ENCODE assay signal across 7 cellular contexts in the genomic region with DNA sequence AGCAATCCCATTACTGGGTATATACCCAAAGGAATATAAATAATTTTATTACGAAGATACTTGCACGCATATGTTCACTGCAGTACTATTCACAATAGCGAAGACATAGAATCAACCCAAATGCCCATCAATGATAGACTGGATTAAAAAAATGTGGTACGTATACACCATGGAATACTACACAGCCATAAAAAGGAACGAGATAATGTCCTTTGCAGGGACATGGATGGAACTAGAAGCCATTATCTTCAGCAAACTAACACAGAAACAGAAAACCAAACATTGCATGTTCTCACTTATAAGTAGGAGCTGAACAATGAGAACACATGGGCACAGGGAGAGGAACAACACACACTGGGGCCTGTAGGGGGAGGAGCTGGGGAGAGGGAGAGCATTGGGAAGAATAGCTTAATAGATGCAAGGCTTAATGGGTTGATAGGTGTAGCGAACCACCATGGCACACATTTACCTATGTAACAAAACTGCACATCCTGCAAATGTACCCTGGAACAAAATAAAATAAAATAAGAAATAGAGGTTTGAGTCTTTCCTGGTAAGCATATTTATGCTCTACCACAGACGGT. TPM values are rescaled to one million over a fixed set of nuclear protein-coding genes. Genes with fewer than 3 reads are reported as not detected.
DNase-seq lines count a peak whose midpoint lies in the region; FAIRE-seq and TF ChIP-seq lines count a peak whose summit lies in the region.
"Not testable (repeated sequence)": the region's sequence is repeated elsewhere in the genome, so short reads cannot be mapped to it uniquely, and the experiment has no call there.

No MANE protein-coding gene starts in this region.

- not testable (repeated sequence) for H3K27me3 Mint-ChIP-seq in activated naive CD4-positive, alpha-beta T cell treated with anti-CD3 and anti-CD28 coated beads for 36 hours (ENCODE audit: low read depth)

- not testable (repeated sequence) for H2BK12ac ChIP-seq in H1 (ENCODE audit: low read depth, low read length)

- not testable (repeated sequence) for H2BK120ac ChIP-seq in H1 (replicated peaks; ENCODE audit: low read depth, low read length)

- not testable (repeated sequence) for H2BK20ac ChIP-seq in H1 (ENCODE audit: low read length)

- not testable (repeated sequence) for TF ChIP-seq RAD21 in H1 (IDR thresholded peaks at IDR 0.05 in 1 of 2, conservative IDR thresholded peaks at IDR 0.05 in 1 of 2; ENCODE audit: low read depth in 2 of 2, low read length in 2 of 2)

- H3K9me2 ChIP-seq in SU-DHL-6 (replicated peaks; ENCODE audit: insufficient read depth, low read length): not testable (repeated sequence)

- DNase-seq in ELR (ENCODE audit: low read depth): peak; percentile 24
- DNase-seq in MG63; H1 (ENCODE audit: low read depth in 1 of 2, low spot score in 2 of 2); kidney; osteoblast (ENCODE audit: insufficient read length, low spot score, missing footprints): not testable (repeated sequence)
- DNase-seq in activated naive CD4-positive, alpha-beta T cell treated with anti-CD3 and anti-CD28 coated beads for 36 hours: peak; percentile 11

- not testable (repeated sequence) for H3K56ac ChIP-seq in H1 (replicated peaks; ENCODE audit: insufficient read length, low read depth, low read length)

- 97% methylated on average over 7 of the region's 7 CpGs; no CpG with 5 or more reads in 1 of the 2 experiments for WGBS in H1 (ENCODE audit: extremely low coverage in 1 of 2, insufficient coverage in 1 of 2, insufficient read length in 1 of 2, insufficient replicate concordance in 2 of 2, low coverage in 1 of 2, low lambda C conversion rate in 2 of 2, missing lambda C conversion rate in 1 of 2), 2 experiments

- not testable (repeated sequence) for H3K4me1 ChIP-seq in H1 (replicated peaks in 1 of 4; ENCODE audit: control insufficient read depth in 3 of 4, insufficient read depth in 4 of 4, low read length in 3 of 4); kidney (ENCODE audit: control insufficient read depth in 1 of 2, insufficient read depth in 1 of 2, low read depth in 1 of 2, low read length in 2 of 2)
- peaks cover 13% of the 10 kb centered on the region for H3K4me1 ChIP-seq in osteoblast (ENCODE audit: insufficient read depth, low read length)

- peak overlapping the region; percentile 98 for H3K4me3 Mint-ChIP-seq in activated naive CD4-positive, alpha-beta T cell treated with anti-CD3 and anti-CD28 coated beads for 36 hours

- H2BK5ac ChIP-seq in H1 (ENCODE audit: low read depth, low read length): not testable (repeated sequence)

- not testable (repeated sequence) for H3K18ac ChIP-seq in H1 (ENCODE audit: extremely low read depth, low read length)

- H2BK15ac ChIP-seq in H1 (ENCODE audit: low read length): not testable (repeated sequence)

- peak overlapping the region; percentile 100 for H2AFZ ChIP-seq in SU-DHL-6 (ENCODE audit: low read depth, low read length, severe bottlenecking)
- H2AFZ ChIP-seq in H1 (ENCODE audit: low read length): peak overlapping the region; percentile 96; the same call in 1 of the 2 replicates
- peak overlapping the region; percentile 99 for H2AFZ ChIP-seq in osteoblast (ENCODE audit: low read length)

- not testable (repeated sequence) for FAIRE-seq in H1 (lab: Jason Lieb, UNC); kidney (lab: Jason Lieb, UNC)

- H3K27ac ChIP-seq in SU-DHL-6 (ENCODE audit: low read depth, low read length); H1 (ENCODE audit: low read depth, low read length); kidney (ENCODE audit: low read depth in 2 of 2, low read length in 2 of 2); osteoblast (ENCODE audit: low read depth, low read length): not testable (repeated sequence)

- H3K4me3 ChIP-seq in MG63 (peak overlapping the region; percentile 72; the same call in 1 of the 2 replicates), H1 (ENCODE audit: extremely low read depth in 1 of 4, insufficient read depth in 2 of 4, low read depth in 3 of 4, low read length in 4 of 4) (peak overlapping the region in 1 of 4 experiments; percentile 92; a peak in 4 of 8 replicates), kidney (ENCODE audit: low read length in 2 of 2) (peak overlapping the region; percentile 95 to 99)
- not testable (repeated sequence) for H3K4me3 ChIP-seq in SU-DHL-6 (ENCODE audit: insufficient read depth, low read length, poor library complexity, severe bottlenecking); osteoblast (ENCODE audit: insufficient read depth, low read length)

- POLR2A ChIA-PET in H1 (lab: Charles Lee; ENCODE audit: partially characterized antibody): interaction anchor here (1.2 to 3.0 kb wide), 7 partner anchors 12 to 356 kb away, joined by 4 to 21 read pairs (median 4); a partner anchor contains a TSS

- H4K91ac ChIP-seq in H1 (replicated peaks; ENCODE audit: insufficient read length, low read length): not testable (repeated sequence)

- peaks cover 23% of the 10 kb centered on the region for H3K36me3 ChIP-seq in MG63
- H3K36me3 ChIP-seq in SU-DHL-6 (ENCODE audit: low read length): peaks cover 13% of the 10 kb centered on the region
- H3K36me3 ChIP-seq in H1 (ENCODE audit: control insufficient read depth in 2 of 4, insufficient read depth in 4 of 4, low read length in 3 of 4): peaks cover 5 to 19% (median 10%) of the 10 kb centered on the region in 4 experiments; a peak in 7 of 8 replicates
- H3K36me3 ChIP-seq in kidney (ENCODE audit: control insufficient read depth in 1 of 2, insufficient read depth in 2 of 2, low read length in 2 of 2): peaks cover 4 to 16% of the 10 kb centered on the region in 2 donors
- peaks cover 22% of the 10 kb centered on the region for H3K36me3 ChIP-seq in osteoblast (ENCODE audit: insufficient read depth, low read length)

- not testable (repeated sequence) for H3K23me2 ChIP-seq in H1 (ENCODE audit: low read depth, low read length)

- H3K4me1 Mint-ChIP-seq in activated naive CD4-positive, alpha-beta T cell treated with anti-CD3 and anti-CD28 coated beads for 36 hours (ENCODE audit: low read depth): peaks cover 37% of the 10 kb centered on the region

- H3K9ac ChIP-seq in SU-DHL-6 (ENCODE audit: low read length); H1 (replicated peaks in 1 of 4; ENCODE audit: extremely low read depth in 1 of 4, low read depth in 3 of 4, low read length in 3 of 4); kidney (ENCODE audit: low read length in 2 of 2): not testable (repeated sequence)

- H4K20me1 ChIP-seq in SU-DHL-6 (ENCODE audit: low read depth, low read length); H1 (replicated peaks in 1 of 2; ENCODE audit: control insufficient read depth in 1 of 2, insufficient read depth in 2 of 2, low read length in 2 of 2); osteoblast (ENCODE audit: insufficient read depth, low read length): not testable (repeated sequence)

- not testable (repeated sequence) for H3K79me1 ChIP-seq in H1 (ENCODE audit: low read depth, low read length)

- H3K4me2 ChIP-seq in SU-DHL-6 (ENCODE audit: low read depth, low read length, poor library complexity, severe bottlenecking): peak overlapping the region; percentile 74
- peak overlapping the region; percentile 59 to 73 for H3K4me2 ChIP-seq in H1 (ENCODE audit: insufficient read depth in 1 of 2, low read depth in 2 of 2, low read length in 2 of 2)
- H3K4me2 ChIP-seq in osteoblast (ENCODE audit: insufficient read depth, low read length): peak overlapping the region; percentile 92

- not testable (repeated sequence) for H3K23ac ChIP-seq in H1 (ENCODE audit: insufficient read length)

- TF ChIP-seq EP300 in H1 (IDR thresholded peaks at IDR 0.05; ENCODE audit: borderline replicate concordance in 1 of 2, low read depth in 2 of 2, low read length in 2 of 2): not testable (repeated sequence)

- H4K5ac ChIP-seq in H1 (ENCODE audit: insufficient read length, low read depth, low read length): not testable (repeated sequence)

- not testable (repeated sequence) for H3K27me3 ChIP-seq in MG63; SU-DHL-6 (ENCODE audit: low read length); H1 (replicated peaks in 1 of 4; ENCODE audit: control insufficient read depth in 3 of 4, extremely low read depth in 1 of 4, insufficient read depth in 3 of 4, low read length in 3 of 4); osteoblast (ENCODE audit: insufficient read depth, low read length)

- intact Hi-C loops in activated naive CD4-positive, alpha-beta T cell treated with anti-CD3 and anti-CD28 coated beads for 36 hours (cut with micrococcal nuclease): loop anchor here (1.0 to 5.0 kb wide), 6 partner anchors 21 to 354 kb away; a partner anchor contains a TSS
- intact Hi-C loops in kidney (cut with DNase I): not testable (repeated sequence)

- H3K4ac ChIP-seq in H1 (replicated peaks; ENCODE audit: insufficient read length, low read depth, low read length): peak overlapping the region; percentile 15

- not testable (repeated sequence) for H2AK5ac ChIP-seq in H1 (ENCODE audit: low read depth, low read length)

- not testable (repeated sequence) for H3K14ac ChIP-seq in H1 (ENCODE audit: insufficient read length)

- H3K79me2 ChIP-seq in SU-DHL-6 (ENCODE audit: insufficient read depth, low read length) (peaks cover 26% of the 10 kb centered on the region), H1 (ENCODE audit: control insufficient read depth in 1 of 2, insufficient read depth in 2 of 2, low read length in 2 of 2) (peaks cover 0 to 18% of the 10 kb centered on the region in 2 experiments; a peak in 2 of 4 replicates), osteoblast (ENCODE audit: insufficient read depth, low read length) (peaks cover 38% of the 10 kb centered on the region)

- peak overlapping the region; percentile 97 for H3K27ac Mint-ChIP-seq in activated naive CD4-positive, alpha-beta T cell treated with anti-CD3 and anti-CD28 coated beads for 36 hours

- CTCF ChIA-PET in activated naive CD4-positive, alpha-beta T cell treated with anti-CD3 and anti-CD28 coated beads for 36 hours (lab: Charles Lee): interaction anchor here (1.0 to 3.0 kb wide), 4 partner anchors 10 to 168 kb away, joined by 3 to 14 read pairs (median 4); no protein-coding TSS in a partner anchor
- CTCF ChIA-PET in H1 (lab: Charles Lee; ENCODE audit: partially characterized antibody): interaction anchor here (1.2 to 1.4 kb wide), 2 partner anchors 14 to 169 kb away, joined by 3 to 4 read pairs; no protein-coding TSS in a partner anchor

- H3K9me3 Mint-ChIP-seq in activated naive CD4-positive, alpha-beta T cell treated with anti-CD3 and anti-CD28 coated beads for 36 hours: not testable (repeated sequence)

- H3K36me3 Mint-ChIP-seq in activated naive CD4-positive, alpha-beta T cell treated with anti-CD3 and anti-CD28 coated beads for 36 hours (ENCODE audit: low read depth): peaks cover 12% of the 10 kb centered on the region

- H4K8ac ChIP-seq in H1 (ENCODE audit: extremely low read depth, insufficient read depth, low read length): not testable (repeated sequence)

- not testable (repeated sequence) for H3F3A ChIP-seq in SU-DHL-6 (ENCODE audit: insufficient read depth)

- TF ChIP-seq CTCF in SU-DHL-6 (IDR thresholded peaks at IDR 0.05; ENCODE audit: insufficient read depth, low read length, poor library complexity, severe bottlenecking); H1 (IDR thresholded peaks at IDR 0.05; ENCODE audit: control extremely low read depth in 1 of 3, insufficient read depth in 1 of 3, low read depth in 1 of 3, low read length in 3 of 3); kidney (IDR thresholded peaks at IDR 0.05; ENCODE audit: borderline replicate concordance, extremely low read depth, insufficient read depth); osteoblast (IDR thresholded peaks at IDR 0.05; ENCODE audit: extremely low read depth, low read depth, low read length): not testable (repeated sequence)

- TF ChIP-seq POLR2A in H1 (IDR thresholded peaks at IDR 0.05; ENCODE audit: control extremely low read depth in 1 of 2, low read depth in 2 of 2, low read length in 2 of 2): not testable (repeated sequence)

- H3K9me3 ChIP-seq in MG63; SU-DHL-6 (ENCODE audit: insufficient read depth, low read length); H1 (ENCODE audit: insufficient read depth in 2 of 2, low read depth in 1 of 2, low read length in 1 of 2); kidney (ENCODE audit: control insufficient read depth in 1 of 2, low read length in 2 of 2); osteoblast (ENCODE audit: low read depth, low read length): not testable (repeated sequence)

RNA-seq across cellular contexts. Expression of a gene that starts 0.8 kb away (rescaled TPM):
- total RNA-seq in MG63 (2014; rRNA removed; shearing (Covaris generic); ENCODE audit: low replicate concordance): 46.5 and 64.1 TPM in 2 replicates
- total RNA-seq in activated naive CD4-positive, alpha-beta T cell treated with anti-CD3 and anti-CD28 coated beads for 36 hours: 10 to 100 TPM; 56.7 to 64.6 TPM
- 40.5 and 40.9 TPM in 2 replicates for total RNA-seq in H1 (2021; fragmentation: NEBNext Ultra II Directional; extraction: Animal tissue kit (Norgen Biotek cat#: 25700))
- polyA plus RNA-seq in H1 (2011; rRNA removed) (10.9 and 11.1 TPM in 2 replicates), kidney (ENCODE audit: insufficient read depth, low read depth, low replicate concordance) (33.6 TPM)
- 32.4 TPM for polyA plus RNA-seq in H1 (2011; cell fraction: cytosol; rRNA removed)
- polyA plus RNA-seq in H1 (2011; cell fraction: nucleus; rRNA removed): 9.9 TPM
- 21.3 to 27.0 TPM (median 25.1 TPM) in 4 replicates for polyA plus RNA-seq in H1 (2012, experiment 1 of 2)
- 9.6 TPM for polyA plus RNA-seq in H1 (2012, experiment 2 of 2)
- polyA plus RNA-seq in H1 (2013, experiment 1 of 2): 64.9 TPM
- 62.4 TPM for polyA plus RNA-seq in H1 (2013, experiment 2 of 2)
- 3.0 and 4.4 TPM in 2 replicates for polyA minus RNA-seq in H1 (2011; rRNA and poly(A)+ RNA removed)
- 12.2 TPM for polyA minus RNA-seq in H1 (2011; cell fraction: cytosol; rRNA and poly(A)+ RNA removed)
- polyA minus RNA-seq in H1 (2011; cell fraction: nucleus; rRNA and poly(A)+ RNA removed): 11.6 TPM
- total RNA-seq in kidney (42.6 TPM), osteoblast (35.1 and 38.6 TPM in 2 replicates)

RNA-seq across cellular contexts. Expression of a gene that starts 22.0 kb away (rescaled TPM):
- total RNA-seq in MG63 (2014; rRNA removed; shearing (Covaris generic); ENCODE audit: low replicate concordance): 2.5 and 3.6 TPM in 2 replicates
- total RNA-seq in activated naive CD4-positive, alpha-beta T cell treated with anti-CD3 and anti-CD28 coated beads for 36 hours: 1 to 10 TPM; 7.6 to 9.6 TPM
- total RNA-seq in H1 (2021; fragmentation: NEBNext Ultra II Directional; extraction: Animal tissue kit (Norgen Biotek cat#: 25700)): 2.6 TPM in 2 replicates
- polyA plus RNA-seq in H1 (2011; rRNA removed): 1.0 and 1.6 TPM in 2 replicates
- 1.3 TPM for polyA plus RNA-seq in H1 (2011; cell fraction: cytosol; rRNA removed)
- polyA plus RNA-seq in H1 (2011; cell fraction: nucleus; rRNA removed): 1.0 TPM
- polyA plus RNA-seq in H1 (2012, experiment 1 of 2): 0.97 to 1.6 TPM (median 1.5 TPM) in 4 replicates
- 0.16 TPM for polyA plus RNA-seq in H1 (2012, experiment 2 of 2)
- polyA plus RNA-seq in H1 (2013, experiment 1 of 2): 1.6 TPM
- polyA plus RNA-seq in H1 (2013, experiment 2 of 2): 1.7 TPM
- polyA minus RNA-seq in H1 (2011; rRNA and poly(A)+ RNA removed): 1.4 and 1.6 TPM in 2 replicates
- 1.4 TPM for polyA minus RNA-seq in H1 (2011; cell fraction: cytosol; rRNA and poly(A)+ RNA removed)
- 2.8 TPM for polyA minus RNA-seq in H1 (2011; cell fraction: nucleus; rRNA and poly(A)+ RNA removed)
- 13.3 TPM for total RNA-seq in kidney
- polyA plus RNA-seq in kidney (ENCODE audit: insufficient read depth, low read depth, low replicate concordance): 4.9 TPM
- total RNA-seq in osteoblast: 13.8 and 14.5 TPM in 2 replicates
